13 cellular contexts compared by ENCODE assay signal in the genomic region with DNA sequence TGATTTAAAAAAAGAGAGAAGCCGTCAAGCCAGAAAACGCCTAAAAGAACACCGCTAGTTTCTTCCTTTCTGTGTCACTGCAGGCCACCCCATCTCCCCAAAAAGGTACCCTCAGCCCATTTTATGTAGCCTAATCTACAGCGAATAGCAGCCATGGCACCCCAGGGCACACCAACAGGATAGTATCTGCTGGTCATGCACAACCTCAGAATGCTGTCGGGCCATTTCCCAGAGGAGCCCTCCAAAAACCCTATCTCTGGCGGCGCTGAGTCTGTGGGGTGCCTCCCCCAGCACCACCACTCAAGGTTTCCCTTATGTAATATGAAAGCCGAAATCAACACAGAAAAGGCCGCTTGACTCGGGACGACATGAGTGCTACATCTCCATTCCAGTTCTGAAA.
"Had no signal": no experiment of that assay in that cellular context is flagged by ENCODE, and none has a peak within 500 bp of the region (broad histone marks: within the 10 kb centered on the region; RNA-seq: fewer than 3 reads in every experiment).

No MANE protein-coding gene starts in this region.

- H3K27me3 Mint-ChIP-seq: memory B cell had no signal

- H3K4me3 Mint-ChIP-seq: memory B cell, neural progenitor cell had no signal

- H3K9me3 ChIP-seq: heart left ventricle, left ventricle myocardium inferior, thyroid gland had no signal

- H3K36me3 Mint-ChIP-seq: memory B cell, neural progenitor cell had no signal

- DNase-seq: activated CD4-positive, alpha-beta T cell treated with anti-CD3 and anti-CD28 coated beads, Interleukin-2, amount 50 U/mL, for 1 hour; activated effector memory CD4-positive, alpha-beta T cell treated with anti-CD3 and anti-CD28 coated beads, Interleukin-2, amount 50 U/mL, for 16 hours; effector CD4-positive, alpha-beta T cell; heart left ventricle; left ventricle myocardium inferior; SHP77; stimulated activated CD4-positive, alpha-beta T cell treated with anti-CD3 and anti-CD28 coated beads, Interleukin-15, amount 100 ng/mL, for 24 hours; stimulated activated CD4-positive, alpha-beta T cell treated with anti-CD3 and anti-CD28 coated beads, Interleukin-4, amount 100 ng/mL, for 24 hours; thyroid gland had no signal

- H2AFZ ChIP-seq: neural progenitor cell, parathyroid adenoma had no signal

- H3K36me3 ChIP-seq: cardiac muscle cell, heart left ventricle, left ventricle myocardium inferior, neural progenitor cell, thyroid gland had no signal

- H3K4me3 ChIP-seq: cardiac muscle cell, heart left ventricle, left ventricle myocardium inferior, neural progenitor cell, thyroid gland had no signal

- H3K4me1 Mint-ChIP-seq: memory B cell had no signal

- ATAC-seq: heart left ventricle had no signal

- H3K27ac Mint-ChIP-seq: memory B cell, neural progenitor cell had no signal

- H3K27ac ChIP-seq: cardiac muscle cell, heart left ventricle, left ventricle myocardium inferior, neural progenitor cell, parathyroid adenoma, thyroid gland had no signal

- H3K79me2 ChIP-seq: parathyroid adenoma had no signal

- H3K27me3 ChIP-seq: cardiac muscle cell, neural progenitor cell, thyroid gland had no signal

- H3K4me2 ChIP-seq: neural progenitor cell had no signal

- H3K4me1 ChIP-seq: heart left ventricle, left ventricle myocardium inferior, parathyroid adenoma had no signal

- H3K9me3 Mint-ChIP-seq: memory B cell, neural progenitor cell had no signal
